7 cellular contexts compared by ENCODE assay signal in genomic region chr19:920051-920857, GRCh38. TPM values are rescaled to one million over a fixed set of nuclear protein-coding genes. Genes with fewer than 3 reads are reported as not detected.
DNase-seq lines count a peak whose midpoint lies in the region; ATAC-seq and TF ChIP-seq lines count a peak whose summit lies in the region.

No MANE protein-coding gene starts in this region.

- ATAC-seq in GM21528 (IDR thresholded peaks at IDR 0.05; ENCODE audit: low FRiP score, unreplicated experiment) (peak; percentile 38), HG02763 (IDR thresholded peaks at IDR 0.05; ENCODE audit: unreplicated experiment) (no peak)

- peak overlapping the region; percentile 88 for H3K27ac Mint-ChIP-seq in activated T-helper 1 cell treated with anti-CD3 and anti-CD28 coated beads, Interleukin-12 subunit alpha, Interleukin-12 subunit beta, Interleukin-2, Interleukin-4 antibody, amounts not matched to agents 30 ng/mL and 10 ng/mL and 1 ng/mL, durations not matched to agents 14 hours and 24 hours and 36 hours

- H3K4me1 Mint-ChIP-seq in activated T-helper 1 cell treated with anti-CD3 and anti-CD28 coated beads, Interleukin-12 subunit alpha, Interleukin-12 subunit beta, Interleukin-2, Interleukin-4 antibody, amounts not matched to agents 30 ng/mL and 10 ng/mL and 1 ng/mL, durations not matched to agents 14 hours and 24 hours and 36 hours (ENCODE audit: low read depth): peaks cover 16% of the 10 kb centered on the region

- H3K27me3 ChIP-seq in suprapubic skin: peaks cover 48% of the 10 kb centered on the region
- H3K27me3 ChIP-seq in thyroid gland: peaks cover 30% of the 10 kb centered on the region

- no peak for TF ChIP-seq EP300 in suprapubic skin (IDR thresholded peaks at IDR 0.05)

- peaks cover 4% of the 10 kb centered on the region for H3K27me3 Mint-ChIP-seq in activated T-helper 1 cell treated with anti-CD3 and anti-CD28 coated beads, Interleukin-12 subunit alpha, Interleukin-12 subunit beta, Interleukin-2, Interleukin-4 antibody, amounts not matched to agents 30 ng/mL and 10 ng/mL and 1 ng/mL, durations not matched to agents 14 hours and 24 hours and 36 hours (ENCODE audit: insufficient read depth)

- H3K4me1 ChIP-seq in suprapubic skin (peaks cover 50% of the 10 kb centered on the region), thyroid gland (peaks cover 20 to 44% of the 10 kb centered on the region in 2 donors)

- H3K9me3 ChIP-seq in suprapubic skin (no peaks in the 10 kb centered on the region), thyroid gland (no peaks in the 10 kb centered on the region)

- H3K27ac ChIP-seq in suprapubic skin (no peak overlapping the region), thyroid gland (no peak overlapping the region)

- DNase-seq in NCI-H526 treated with DMSO at 0.1 percent for 48 hours (lab: John Stamatoyannopoulos, UW) (peak; percentile 53), iPS-NIHi11 (ENCODE audit: low spot score) (peak; percentile 43), suprapubic skin (ENCODE audit: low spot score in 2 of 2) (no peak), thyroid gland (no peak)
- peak; percentile 56 for DNase-seq in activated T-helper 1 cell treated with anti-CD3 and anti-CD28 coated beads, Interleukin-12 subunit alpha, Interleukin-12 subunit beta, Interleukin-2, Interleukin-4 antibody, amounts not matched to agents 30 ng/mL and 10 ng/mL and 1 ng/mL, durations not matched to agents 14 hours and 24 hours and 36 hours (ENCODE audit: low spot score)

- peak overlapping the region; percentile 82 for H3K4me3 Mint-ChIP-seq in activated T-helper 1 cell treated with anti-CD3 and anti-CD28 coated beads, Interleukin-12 subunit alpha, Interleukin-12 subunit beta, Interleukin-2, Interleukin-4 antibody, amounts not matched to agents 30 ng/mL and 10 ng/mL and 1 ng/mL, durations not matched to agents 14 hours and 24 hours and 36 hours

- intact Hi-C loops in activated T-helper 1 cell treated with anti-CD3 and anti-CD28 coated beads, Interleukin-12 subunit alpha, Interleukin-12 subunit beta, Interleukin-2, Interleukin-4 antibody, amounts not matched to agents 30 ng/mL and 10 ng/mL and 1 ng/mL, durations not matched to agents 14 hours and 24 hours and 36 hours (cut with micrococcal nuclease): loop anchor here (2.0 to 5.0 kb wide), 2 partner anchors 123 to 147 kb away; partner anchors contain the start of genes ARHGAP45 and PTBP1
- intact Hi-C loops in thyroid gland (cut with DNase I): loop anchor here (2.0 to 10.0 kb wide), 2 partner anchors 63 to 315 kb away; partner anchors contain the start of gene CBARP

- H3K36me3 Mint-ChIP-seq in activated T-helper 1 cell treated with anti-CD3 and anti-CD28 coated beads, Interleukin-12 subunit alpha, Interleukin-12 subunit beta, Interleukin-2, Interleukin-4 antibody, amounts not matched to agents 30 ng/mL and 10 ng/mL and 1 ng/mL, durations not matched to agents 14 hours and 24 hours and 36 hours (ENCODE audit: low read depth): no peaks in the 10 kb centered on the region

- H3K4me3 ChIP-seq in suprapubic skin (peak overlapping the region; percentile 34), thyroid gland (replicated peaks in 1 of 3) (no peak overlapping the region)

- TF ChIP-seq POLR2A in suprapubic skin (IDR thresholded peaks at IDR 0.05) (no peak), thyroid gland (IDR thresholded peaks at IDR 0.05) (no peak)

- TF ChIP-seq CTCF in suprapubic skin (IDR thresholded peaks at IDR 0.05) (no peak), thyroid gland (IDR thresholded peaks at IDR 0.05) (no peak)

- H3K9me3 Mint-ChIP-seq in activated T-helper 1 cell treated with anti-CD3 and anti-CD28 coated beads, Interleukin-12 subunit alpha, Interleukin-12 subunit beta, Interleukin-2, Interleukin-4 antibody, amounts not matched to agents 30 ng/mL and 10 ng/mL and 1 ng/mL, durations not matched to agents 14 hours and 24 hours and 36 hours: no peaks in the 10 kb centered on the region

- WGBS in suprapubic skin: 3% methylated on average over 7 of the region's 84 CpGs
- 7 to 9% methylated on average over 8 to 12 of the region's 84 CpGs for WGBS in thyroid gland, 2 donors

- H3K36me3 ChIP-seq in suprapubic skin: no peaks in the 10 kb centered on the region
- no peaks in the 10 kb centered on the region for H3K36me3 ChIP-seq in thyroid gland

RNA-seq across cellular contexts. Expression of gene KISS1R, which starts 3.1 kb away (rescaled TPM):
- 6.8 and 8.9 TPM in 2 replicates for total RNA-seq in activated T-helper 1 cell treated with anti-CD3 and anti-CD28 coated beads, Interleukin-12 subunit alpha, Interleukin-12 subunit beta, Interleukin-2, Interleukin-4 antibody, amounts not matched to agents 30 ng/mL and 10 ng/mL and 1 ng/mL, durations not matched to agents 14 hours and 24 hours and 36 hours
- under 1 TPM in 1 of 4 donors, not detected in 3; 0.29 TPM for total RNA-seq in suprapubic skin
- total RNA-seq in thyroid gland: not detected

RNA-seq across cellular contexts. Expression of gene ARID3A, which starts 5.6 kb away (rescaled TPM):
- 32.5 and 35.0 TPM in 2 replicates for total RNA-seq in activated T-helper 1 cell treated with anti-CD3 and anti-CD28 coated beads, Interleukin-12 subunit alpha, Interleukin-12 subunit beta, Interleukin-2, Interleukin-4 antibody, amounts not matched to agents 30 ng/mL and 10 ng/mL and 1 ng/mL, durations not matched to agents 14 hours and 24 hours and 36 hours
- total RNA-seq in suprapubic skin (1 to 10 TPM; 4.7 to 7.5 (median 6.1) TPM), thyroid gland (1 to 10 TPM; 2.6 to 7.7 (median 3.9) TPM)

RNA-seq across cellular contexts. Expression of gene R3HDM4, which starts 7.2 kb away (rescaled TPM):
- total RNA-seq in activated T-helper 1 cell treated with anti-CD3 and anti-CD28 coated beads, Interleukin-12 subunit alpha, Interleukin-12 subunit beta, Interleukin-2, Interleukin-4 antibody, amounts not matched to agents 30 ng/mL and 10 ng/mL and 1 ng/mL, durations not matched to agents 14 hours and 24 hours and 36 hours: 94.3 and 96.4 TPM in 2 replicates
- total RNA-seq in suprapubic skin (10 to 100 TPM; 41.3 to 58.3 (median 51.2) TPM), thyroid gland (10 to 100 TPM; 29.2 to 45.8 (median 34.9) TPM)

RNA-seq across cellular contexts. Expression of gene RNU6-9, which starts 27.0 kb away (rescaled TPM):
- not detected in 2 replicates for total RNA-seq in activated T-helper 1 cell treated with anti-CD3 and anti-CD28 coated beads, Interleukin-12 subunit alpha, Interleukin-12 subunit beta, Interleukin-2, Interleukin-4 antibody, amounts not matched to agents 30 ng/mL and 10 ng/mL and 1 ng/mL, durations not matched to agents 14 hours and 24 hours and 36 hours
- total RNA-seq in suprapubic skin (not detected), thyroid gland (not detected)

RNA-seq across cellular contexts. Expression of gene MED16, which starts 27.3 kb away (rescaled TPM):
- total RNA-seq in activated T-helper 1 cell treated with anti-CD3 and anti-CD28 coated beads, Interleukin-12 subunit alpha, Interleukin-12 subunit beta, Interleukin-2, Interleukin-4 antibody, amounts not matched to agents 30 ng/mL and 10 ng/mL and 1 ng/mL, durations not matched to agents 14 hours and 24 hours and 36 hours: 62.1 and 62.5 TPM in 2 replicates
- 10 to 100 TPM; 45.1 to 63.9 (median 57.0) TPM for total RNA-seq in suprapubic skin
- 10 to 100 TPM; 33.2 to 66.5 (median 54.3) TPM for total RNA-seq in thyroid gland

Comparison
In these comparisons a context has a peak if more than half of its experiments do, and no peak if none do; other contexts are left out.
1. DNase-seq: peak in NCI-H526 treated with DMSO at 0.1 percent for 48 hours (single experiment), activated T-helper 1 cell treated with anti-CD3 and anti-CD28 coated beads, Interleukin-12 subunit alpha, Interleukin-12 subunit beta, Interleukin-2, Interleukin-4 antibody, amounts not matched to agents 30 ng/mL and 10 ng/mL and 1 ng/mL, durations not matched to agents 14 hours and 24 hours and 36 hours (single experiment) and iPS-NIHi11 (single experiment); none in suprapubic skin (0 of 2) and thyroid gland (0 of 2).